In genomic region chr2:11133238-11133935, GRCh38 we compare ENCODE assay signal across 8 cellular contexts. TPM values are rescaled to one million over a fixed set of nuclear protein-coding genes. Genes with fewer than 3 reads are reported as not detected.
DNase-seq lines count a peak whose midpoint lies in the region; ATAC-seq and TF ChIP-seq lines count a peak whose summit lies in the region.

No MANE protein-coding gene starts in this region.

- H3K4me3 Mint-ChIP-seq in GM23338, result peak overlapping the region; percentile 83

- ATAC-seq in GM23338 (peak; percentile 25), heart left ventricle (peak in 3 of 4 donors; percentile 25 to 33 (median 27)), sciatic nerve (peak; percentile 30), GM18873 (IDR thresholded peaks at IDR 0.05; ENCODE audit: low FRiP score, unreplicated experiment) (no peak)

- peak overlapping the region; percentile 100 for H2AFZ ChIP-seq in GM23338

- no peaks in the 10 kb centered on the region for H3K9me3 ChIP-seq in WERI-Rb-1 (ENCODE audit: severe bottlenecking)
- no peaks in the 10 kb centered on the region for H3K9me3 ChIP-seq in heart left ventricle
- H3K9me3 ChIP-seq in adrenal gland (replicated peaks in 1 of 3), result no peaks in the 10 kb centered on the region

- peak overlapping the region; percentile 82 for H3K4me2 ChIP-seq in GM23338

- H3K27ac ChIP-seq in GM23338 (ENCODE audit: low read depth) (no peak overlapping the region), WERI-Rb-1 (peak overlapping the region; percentile 70), heart left ventricle (no peak overlapping the region), adrenal gland (no peak overlapping the region)

- H3K27me3 ChIP-seq in GM23338 (ENCODE audit: insufficient read depth) (no peaks in the 10 kb centered on the region), WERI-Rb-1 (ENCODE audit: insufficient read depth, low read depth, severe bottlenecking) (no peaks in the 10 kb centered on the region), heart left ventricle (no peaks in the 10 kb centered on the region), adrenal gland (no peaks in the 10 kb centered on the region)

- peaks cover 4% of the 10 kb centered on the region; the same call in 1 of the 2 replicates for H3F3A ChIP-seq in GM23338 (replicated peaks; ENCODE audit: low read depth)

- no peaks in the 10 kb centered on the region for H3K9me2 ChIP-seq in GM23338 (ENCODE audit: insufficient read depth)

- H3K4me1 ChIP-seq in GM23338 (ENCODE audit: insufficient read depth) (peaks cover 9% of the 10 kb centered on the region), heart left ventricle (peaks cover 0 to 35% (median 20%) of the 10 kb centered on the region in 12 donors), adrenal gland (replicated peaks in 1 of 2) (peaks cover 16 to 19% of the 10 kb centered on the region in 2 donors)

- no peaks in the 10 kb centered on the region for H3K9me3 Mint-ChIP-seq in GM23338

- peaks cover 9% of the 10 kb centered on the region for H3K4me1 Mint-ChIP-seq in GM23338

- H3K36me3 Mint-ChIP-seq in GM23338 (ENCODE audit: low read depth), result no peaks in the 10 kb centered on the region

- peaks cover 14% of the 10 kb centered on the region for H3K27me3 Mint-ChIP-seq in GM23338 (ENCODE audit: insufficient read depth, low read depth, poor library complexity)

- no peaks in the 10 kb centered on the region for H4K20me1 ChIP-seq in GM23338 (replicated peaks; ENCODE audit: insufficient read depth)

- no peaks in the 10 kb centered on the region for H3K79me2 ChIP-seq in GM23338 (replicated peaks; ENCODE audit: insufficient read depth)

- H3K4me3 ChIP-seq in GM23338, result peak overlapping the region; percentile 61
- H3K4me3 ChIP-seq in WERI-Rb-1 (ENCODE audit: low read depth, low read length), result peak overlapping the region; percentile 55
- H3K4me3 ChIP-seq in heart left ventricle, result peak overlapping the region; percentile 20 to 65 (median 55)
- H3K4me3 ChIP-seq in adrenal gland, result peak overlapping the region in 2 of 4 donors; percentile 15 to 57

- WGBS in heart left ventricle, 4 donors, result 21 to 30% (median 28%) methylated on average over 21 to 25 of the region's 25 CpGs
- 19 to 33% (median 26%) methylated on average over 16 to 25 of the region's 25 CpGs for WGBS in adrenal gland, 4 donors

- DNase-seq in GM23338 (ENCODE audit: low spot score) (peak; percentile 56), WERI-Rb-1 (peak; percentile 94), heart left ventricle (no peak), sciatic nerve (ENCODE audit: low spot score) (no peak), NCI-H128 (lab: John Stamatoyannopoulos, UW; ENCODE audit: unreplicated experiment) (no peak), adrenal gland (no peak), NCI-H2029 treated with DMSO at 0.1 percent for 48 hours (lab: John Stamatoyannopoulos, UW) (no peak)

- intact Hi-C loops in heart left ventricle (cut with DNase I), result loop anchor here (2.0 to 10.0 kb wide), 12 partner anchors 21 to 454 kb away; partner anchors contain the start of gene SLC66A3 (in 1 of the 10)
- intact Hi-C loops in sciatic nerve (cut with DNase I), result loop anchor here (5.0 to 10.0 kb wide), 2 partner anchors 281 to 449 kb away; no protein-coding TSS in a partner anchor
- intact Hi-C loops in adrenal gland (cut with DNase I), result loop anchor here (5.0 to 10.0 kb wide), 4 partner anchors 104 to 281 kb away; no protein-coding TSS in a partner anchor

- no peak for TF ChIP-seq CTCF in GM23338 (conservative IDR thresholded peaks at IDR 0.05; ENCODE audit: low read depth in 2 of 2)
- TF ChIP-seq CTCF in WERI-Rb-1 (IDR thresholded peaks at IDR 0.05; ENCODE audit: low read depth, low read length), result no peak
- no peak for TF ChIP-seq CTCF in heart left ventricle (IDR thresholded peaks at IDR 0.05)
- no peak for TF ChIP-seq CTCF in adrenal gland (IDR thresholded peaks at IDR 0.05)

- H3K36me3 ChIP-seq in GM23338 (ENCODE audit: insufficient read depth) (no peaks in the 10 kb centered on the region), WERI-Rb-1 (no peaks in the 10 kb centered on the region), heart left ventricle (no peaks in the 10 kb centered on the region), adrenal gland (replicated peaks in 1 of 2) (no peaks in the 10 kb centered on the region)

- H3K27ac Mint-ChIP-seq in GM23338, result no peak overlapping the region

- TF ChIP-seq POLR2A in heart left ventricle (IDR thresholded peaks at IDR 0.05) (no peak), adrenal gland (IDR thresholded peaks at IDR 0.05) (no peak)

TF ChIP-seq in GM23338, 12 proteins besides CTCF, POLR2A, EP300 and RAD21 (continues in another document):
- TF ChIP-seq REST (IDR thresholded peaks at IDR 0.05; ENCODE audit: unreplicated experiment) (no peak), EZH2phosphoT487 (IDR thresholded peaks at IDR 0.05; ENCODE audit: unreplicated experiment) (no peak), EZH2 (IDR thresholded peaks at IDR 0.05; ENCODE audit: low read depth, unreplicated experiment) (no peak), STAT1 (IDR thresholded peaks at IDR 0.05; ENCODE audit: unreplicated experiment) (no peak), JUNB (IDR thresholded peaks at IDR 0.05; ENCODE audit: unreplicated experiment) (no peak), ZNF331 (CRISPR knock-in tag; IDR thresholded peaks at IDR 0.05; ENCODE audit: low read depth) (no peak), ZNF114 (CRISPR knock-in tag; IDR thresholded peaks at IDR 0.05) (no peak), CREB1 (CRISPR knock-in tag; IDR thresholded peaks at IDR 0.05; ENCODE audit: low read depth) (no peak), NANOG (IDR thresholded peaks at IDR 0.05; ENCODE audit: borderline replicate concordance) (no peak), POLR2AphosphoS5 (IDR thresholded peaks at IDR 0.05; ENCODE audit: low read depth) (no peak)

RNA-seq across cellular contexts. Expression of gene SLC66A3, which starts 21.9 kb away (rescaled TPM):
- 16.5 and 18.4 TPM in 2 replicates for total RNA-seq in GM23338 (2014; rRNA removed; shearing (Covaris generic))
- polyA plus RNA-seq in GM23338 (2016; fragmentation: Nextera tagmentation; extraction: Ambion mirVana) (13.7 TPM in 2 replicates), heart left ventricle (1 to 10 TPM; 5.5 to 8.0 TPM), adrenal gland (10 to 100 TPM; 13.0 to 33.1 (median 18.9) TPM)
- total RNA-seq in heart left ventricle (10 to 100 TPM in 4 of 9 donors, 1 to 10 TPM in 5; 4.7 to 19.5 (median 9.7) TPM), sciatic nerve (47.7 TPM), adrenal gland (100 to 1,000 TPM in 3 of 8 donors, 10 to 100 TPM in 5; 21.3 to 162 (median 57.1) TPM)

Comparison
In these comparisons a context has a peak if more than half of its experiments do, and no peak if none do; other contexts are left out.
1. DNase-seq: peak in GM23338 (single experiment) and WERI-Rb-1 (single experiment); none in heart left ventricle (0 of 5), sciatic nerve (single experiment), NCI-H128 (single experiment), adrenal gland (0 of 7) and NCI-H2029 treated with DMSO at 0.1 percent for 48 hours (single experiment).